29 cellular contexts compared by ENCODE assay signal in the genomic region with DNA sequence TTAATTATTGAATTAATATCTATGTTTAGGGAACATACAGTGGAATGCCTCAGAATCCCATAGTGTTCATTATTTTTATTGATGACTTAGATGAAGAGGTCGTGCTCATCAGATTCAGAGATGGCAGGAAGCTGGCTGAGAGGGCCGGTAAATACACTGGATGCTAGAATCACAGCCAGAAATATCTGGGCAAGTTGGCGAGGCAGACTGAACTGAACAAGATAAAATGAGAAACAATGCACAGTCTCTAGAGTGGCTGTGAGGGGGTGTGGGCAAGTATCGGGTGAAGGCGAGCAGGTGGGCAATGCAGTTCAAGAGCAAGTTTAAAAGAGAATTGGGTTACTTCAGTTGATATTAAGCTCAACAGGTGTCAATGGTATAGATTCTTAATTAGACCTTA. TPM values are rescaled to one million over a fixed set of nuclear protein-coding genes. Genes with fewer than 3 reads are reported as not detected.
"Had no signal": no experiment of that assay in that cellular context is flagged by ENCODE, and none has a peak within 500 bp of the region (broad histone marks: within the 10 kb centered on the region; RNA-seq: fewer than 3 reads in every experiment).

No MANE protein-coding gene starts in this region.

- H3K9me3 ChIP-seq: neutrophil, ovary, prostate gland, right lobe of liver, tibial nerve, upper lobe of left lung, vagina had no signal

- H3K9me3 Mint-ChIP-seq: mesothelial cell of epicardium, nephron progenitor cell, neural progenitor cell had no signal

- DNase-seq: head of caudate nucleus; islet precursor cell; mesendoderm; naive B cell; natural killer cell; nephron progenitor cell; occipital lobe; ovary; retina; right lobe of liver; stimulated activated CD4-positive, alpha-beta T cell treated with anti-CD3 and anti-CD28 coated beads, Interleukin-1b, Interleukin-23, amount 100 ng/mL, for 48 hours; stimulated activated CD4-positive, alpha-beta T cell treated with anti-CD3 and anti-CD28 coated beads, Interleukin-2, amount 100 ng/mL, for 48 hours; stimulated activated CD4-positive, alpha-beta T cell treated with anti-CD3 and anti-CD28 coated beads, Interleukin-4, amount 100 ng/mL, for 4 hours; stimulated activated CD8-positive, alpha-beta memory T cell treated with anti-CD3 and anti-CD28 coated beads, Interleukin-4, amount 100 ng/mL, for 48 hours; stimulated activated naive CD4-positive, alpha-beta T cell treated with Interleukin-2 at 50 U/mL for 16 hours; stimulated activated naive CD8-positive, alpha-beta T cell treated with anti-CD3 and anti-CD28 coated beads, Interleukin-15, amount 100 ng/mL, for 72 hours; substantia nigra; upper lobe of left lung had no signal

- ATAC-seq: left lobe of liver; natural killer cell; right lobe of liver; stimulated activated memory B cell treated with anti-CD40 and anti-IgM and Interleukin-4, amounts not matched to agents 10 μg/mL and 1 μg/mL and 100 μg/mL, for 72 hours; stimulated activated naive CD8-positive, alpha-beta T cell treated with anti-CD3 and anti-CD28 coated beads, Interleukin-15, amount 100 ng/mL, for 72 hours had no signal

- H3K4me1 ChIP-seq: prostate gland, vagina had no signal

- H3K4me3 Mint-ChIP-seq: mesothelial cell of epicardium; naive B cell; natural killer cell; nephron progenitor cell; neural progenitor cell; stimulated activated memory B cell treated with anti-CD40 and anti-IgM and Interleukin-4, amounts not matched to agents 10 μg/mL and 1 μg/mL and 100 μg/mL, for 72 hours; stimulated activated naive CD8-positive, alpha-beta T cell treated with anti-CD3 and anti-CD28 coated beads, Interleukin-15, amount 100 ng/mL, for 72 hours had no signal

- H3K4me3 ChIP-seq: hepatocyte, lung, neural progenitor cell, ovary, prostate gland, right lobe of liver, smooth muscle cell, tibial nerve, upper lobe of left lung, vagina had no signal

- H3K36me3 Mint-ChIP-seq: mesothelial cell of epicardium; naive B cell; natural killer cell; neural progenitor cell; stimulated activated memory B cell treated with anti-CD40 and anti-IgM and Interleukin-4, amounts not matched to agents 10 μg/mL and 1 μg/mL and 100 μg/mL, for 72 hours had no signal

- H3K27ac Mint-ChIP-seq: mesothelial cell of epicardium; naive B cell; natural killer cell; nephron progenitor cell; neural progenitor cell; stimulated activated memory B cell treated with anti-CD40 and anti-IgM and Interleukin-4, amounts not matched to agents 10 μg/mL and 1 μg/mL and 100 μg/mL, for 72 hours; stimulated activated naive CD8-positive, alpha-beta T cell treated with anti-CD3 and anti-CD28 coated beads, Interleukin-15, amount 100 ng/mL, for 72 hours had no signal

- H3K27me3 ChIP-seq: neutrophil, ovary, right lobe of liver, vagina had no signal

- H3K27ac ChIP-seq: hepatocyte, neural progenitor cell, neutrophil, ovary, prostate gland, right lobe of liver, tibial nerve, upper lobe of left lung, vagina had no signal

- H3K27me3 Mint-ChIP-seq: stimulated activated memory B cell treated with anti-CD40 and anti-IgM and Interleukin-4, amounts not matched to agents 10 μg/mL and 1 μg/mL and 100 μg/mL, for 72 hours had no signal

RNA-seq across cellular contexts. Expression of a gene that starts 5.9 kb away (rescaled TPM):
- total RNA-seq: hepatocyte, smooth muscle cell had no signal
- polyA plus RNA-seq: hepatocyte had no signal
